In genomic region chrX:38271154-38271716, GRCh38 we compare ENCODE assay signal across 14 cellular contexts. TPM values are rescaled to one million over a fixed set of nuclear protein-coding genes. Genes with fewer than 3 reads are reported as not detected.
DNase-seq lines count a peak whose midpoint lies in the region; ATAC-seq, FAIRE-seq and TF ChIP-seq lines count a peak whose summit lies in the region.
"Had no signal": no experiment of that assay in that cellular context is flagged by ENCODE, and none has a peak within 500 bp of the region (broad histone marks: within the 10 kb centered on the region; RNA-seq: fewer than 3 reads in every experiment).

No MANE protein-coding gene starts in this region.

- H4K20me1 ChIP-seq in SK-N-SH (ENCODE audit: insufficient read depth) = no peaks in the 10 kb centered on the region

- no peak overlapping the region for H3K27ac ChIP-seq in SK-N-SH (ENCODE audit: low read depth in 2 of 2, low read length in 1 of 2)
- no peak overlapping the region for H3K27ac ChIP-seq in colonic mucosa
- H3K27ac ChIP-seq in ascending aorta = no peak overlapping the region
- H3K27ac ChIP-seq: adrenal gland had no signal

- no peak overlapping the region for H3K4me2 ChIP-seq in SK-N-SH

- no peak for TF ChIP-seq POLR2A in H54 (IDR thresholded peaks at IDR 0.05; ENCODE audit: low read depth, low read length)

- no peak overlapping the region for H3K27ac Mint-ChIP-seq in stimulated activated naive B cell treated with anti-CD40 and anti-IgM and Interleukin-4, amounts not matched to agents 10 μg/mL and 1 μg/mL and 100 μg/mL, for 72 hours
- H3K27ac Mint-ChIP-seq: naive thymus-derived CD4-positive, alpha-beta T cell had no signal

- TF ChIP-seq RAD21 in SK-N-SH (IDR thresholded peaks at IDR 0.05; ENCODE audit: low read length) = no peak

- peaks cover 0 to 1% of the 10 kb centered on the region in 2 donors for H3K9me3 Mint-ChIP-seq in stimulated activated naive B cell treated with anti-CD40 and anti-IgM and Interleukin-4, amounts not matched to agents 10 μg/mL and 1 μg/mL and 100 μg/mL, for 72 hours
- H3K9me3 Mint-ChIP-seq: naive thymus-derived CD4-positive, alpha-beta T cell; stimulated activated naive CD8-positive, alpha-beta T cell treated with anti-CD3 and anti-CD28 coated beads, Interleukin-15, amount 100 ng/mL, for 72 hours had no signal

- 0 out of 2 replicates have a peak overlapping the region, but pooled peaks have one; percentile 19 for H2AFZ ChIP-seq in SK-N-SH (ENCODE audit: low read depth)

- H3K27me3 ChIP-seq in SK-N-SH (ENCODE audit: insufficient read depth) (no peaks in the 10 kb centered on the region; the same call in 1 of the 2 replicates), colonic mucosa (no peaks in the 10 kb centered on the region), ascending aorta (no peaks in the 10 kb centered on the region)

- FAIRE-seq in H54 (lab: Jason Lieb, UNC) = no peak
- FAIRE-seq: G401.6 had no signal

- H3K9me2 ChIP-seq in SK-N-SH = no peaks in the 10 kb centered on the region

- TF ChIP-seq CTCF in SK-N-SH (IDR thresholded peaks at IDR 0.05) (no peak), colonic mucosa (IDR thresholded peaks at IDR 0.05) (no peak), ascending aorta (IDR thresholded peaks at IDR 0.05) (no peak)

- peaks cover 5% of the 10 kb centered on the region for H3F3A ChIP-seq in SK-N-SH (replicated peaks; ENCODE audit: insufficient read depth)

- ATAC-seq in SK-N-SH treated with all-trans-retinoic acid at 6 μM for 48 hours (no peak), GM21825 (IDR thresholded peaks at IDR 0.05; ENCODE audit: unreplicated experiment) (peak; percentile 54), HG03457 (IDR thresholded peaks at IDR 0.05; ENCODE audit: unreplicated experiment) (peak; percentile 50)
- ATAC-seq in stimulated activated naive B cell treated with anti-CD40 and anti-IgM and Interleukin-4, amounts not matched to agents 10 μg/mL and 1 μg/mL and 100 μg/mL, for 72 hours (replicated peaks) = peak; percentile 70 to 79
- ATAC-seq: naive thymus-derived CD4-positive, alpha-beta T cell; stimulated activated naive CD8-positive, alpha-beta T cell treated with anti-CD3 and anti-CD28 coated beads, Interleukin-15, amount 100 ng/mL, for 72 hours had no signal

- H3K4me3 ChIP-seq in SK-N-SH (ENCODE audit: low read depth in 2 of 2, low read length in 1 of 2) = no peak overlapping the region
- no peak overlapping the region for H3K4me3 ChIP-seq in colonic mucosa
- H3K4me3 ChIP-seq in ascending aorta = no peak overlapping the region
- H3K4me3 ChIP-seq: adrenal gland had no signal

- H3K27me3 Mint-ChIP-seq in stimulated activated naive B cell treated with anti-CD40 and anti-IgM and Interleukin-4, amounts not matched to agents 10 μg/mL and 1 μg/mL and 100 μg/mL, for 72 hours = no peaks in the 10 kb centered on the region
- H3K27me3 Mint-ChIP-seq: naive thymus-derived CD4-positive, alpha-beta T cell; stimulated activated naive CD8-positive, alpha-beta T cell treated with anti-CD3 and anti-CD28 coated beads, Interleukin-15, amount 100 ng/mL, for 72 hours had no signal

- H3K36me3 ChIP-seq in SK-N-SH (replicated peaks in 1 of 2; ENCODE audit: control insufficient read depth in 1 of 2, insufficient read depth in 2 of 2, low read length in 1 of 2) (no peaks in the 10 kb centered on the region), colonic mucosa (no peaks in the 10 kb centered on the region), ascending aorta (no peaks in the 10 kb centered on the region)
- H3K36me3 ChIP-seq: adrenal gland had no signal

- H3K9me3 ChIP-seq in SK-N-SH (no peaks in the 10 kb centered on the region), colonic mucosa (no peaks in the 10 kb centered on the region), ascending aorta (no peaks in the 10 kb centered on the region)
- H3K9me3 ChIP-seq: adrenal gland had no signal

- POLR2A ChIA-PET in SK-N-SH (lab: Yijun Ruan, JAX) = no interaction called here

- H3K4me1 Mint-ChIP-seq in stimulated activated naive B cell treated with anti-CD40 and anti-IgM and Interleukin-4, amounts not matched to agents 10 μg/mL and 1 μg/mL and 100 μg/mL, for 72 hours = peaks cover 7 to 18% of the 10 kb centered on the region in 2 donors
- H3K4me1 Mint-ChIP-seq: stimulated activated naive CD8-positive, alpha-beta T cell treated with anti-CD3 and anti-CD28 coated beads, Interleukin-15, amount 100 ng/mL, for 72 hours had no signal

- H3K4me1 ChIP-seq in SK-N-SH (ENCODE audit: control insufficient read depth in 1 of 2, insufficient read depth in 2 of 2, low read depth in 1 of 2, low read length in 1 of 2) (no peaks in the 10 kb centered on the region; a peak in 1 of 4 replicates), colonic mucosa (no peaks in the 10 kb centered on the region), ascending aorta (no peaks in the 10 kb centered on the region)

- no peak overlapping the region for H3K4me3 Mint-ChIP-seq in stimulated activated naive B cell treated with anti-CD40 and anti-IgM and Interleukin-4, amounts not matched to agents 10 μg/mL and 1 μg/mL and 100 μg/mL, for 72 hours
- H3K4me3 Mint-ChIP-seq: naive thymus-derived CD4-positive, alpha-beta T cell; stimulated activated naive CD8-positive, alpha-beta T cell treated with anti-CD3 and anti-CD28 coated beads, Interleukin-15, amount 100 ng/mL, for 72 hours had no signal

- H3K36me3 Mint-ChIP-seq in stimulated activated naive B cell treated with anti-CD40 and anti-IgM and Interleukin-4, amounts not matched to agents 10 μg/mL and 1 μg/mL and 100 μg/mL, for 72 hours = peaks cover 2 to 14% of the 10 kb centered on the region in 2 donors

- CTCF ChIA-PET in SK-N-SH (lab: Yijun Ruan, JAX) = interaction anchor here (0.7 to 1.6 kb wide), 4 partner anchors 10 to 534 kb away, joined by 3 to 5 read pairs (median 3); no protein-coding TSS in a partner anchor

- DNase-seq in SK-N-SH (no peak), H54 (ENCODE audit: insufficient read length, low spot score) (no peak), colonic mucosa (no peak), ascending aorta (ENCODE audit: low spot score in 2 of 2) (no peak)
- DNase-seq in stimulated activated naive B cell treated with anti-CD40 and anti-IgM and Interleukin-4, amounts not matched to agents 10 μg/mL and 1 μg/mL and 100 μg/mL, for 72 hours = no peak
- DNase-seq: activated CD4-positive, alpha-beta T cell treated with anti-CD3 and anti-CD28 coated beads, Interleukin-2, amount 50 U/mL, for 4 hours; adrenal gland; naive thymus-derived CD4-positive, alpha-beta T cell; NCI-H187 treated with DMSO at 0.1 percent for 48 hours; stimulated activated naive CD8-positive, alpha-beta T cell treated with anti-CD3 and anti-CD28 coated beads, Interleukin-15, amount 100 ng/mL, for 72 hours had no signal

- no peak for TF ChIP-seq EP300 in SK-N-SH (IDR thresholded peaks at IDR 0.05; ENCODE audit: borderline replicate concordance in 1 of 2, low read depth in 1 of 2, low read length in 1 of 2)

- H3K79me2 ChIP-seq in SK-N-SH (ENCODE audit: insufficient read depth) = no peaks in the 10 kb centered on the region

- no peak overlapping the region for H3K9ac ChIP-seq in SK-N-SH
- H3K9ac ChIP-seq in colonic mucosa (ENCODE audit: low read depth in 2 of 2, low read length in 2 of 2) = no peak overlapping the region

- intact Hi-C loops in colonic mucosa (cut with DNase I) = no loop called here
- intact Hi-C loops in ascending aorta (cut with DNase I) = no loop called here

TF ChIP-seq in SK-N-SH, 30 proteins besides CTCF, POLR2A, EP300 and RAD21 (continues in another document):
- TF ChIP-seq NRF1 (IDR thresholded peaks at IDR 0.05; ENCODE audit: low read depth, low read length) (no peak), SIN3A (IDR thresholded peaks at IDR 0.05; ENCODE audit: borderline replicate concordance, low read depth, low read length) (no peak), MAX (IDR thresholded peaks at IDR 0.05; ENCODE audit: low read depth) (no peak), MXI1 (IDR thresholded peaks at IDR 0.05; ENCODE audit: low read depth, low read length) (no peak), GABPA (IDR thresholded peaks at IDR 0.05; ENCODE audit: low read depth) (no peak), USF1 (IDR thresholded peaks at IDR 0.05; ENCODE audit: borderline replicate concordance, low read depth) (no peak)

TF ChIP-seq in SK-N-SH treated with all-trans-retinoic acid at 6 μM for 48 hours, 23 proteins besides CTCF, POLR2A, EP300 and RAD21:
- TF ChIP-seq ZC3H10 (CRISPR knock-in tag; IDR thresholded peaks at IDR 0.05) = no peak
- no peak for TF ChIP-seq ZNF565 (CRISPR knock-in tag; conservative IDR thresholded peaks at IDR 0.05; ENCODE audit: low read depth)

RNA-seq across cellular contexts. Expression of gene SRPX, which starts 50.6 kb away (rescaled TPM):
- 85.5 and 124 TPM in 2 replicates for polyA plus RNA-seq in SK-N-SH (2012; rRNA removed)
- 105 and 136 TPM in 2 replicates for polyA plus RNA-seq in SK-N-SH (2012; cell fraction: cytosol; rRNA removed)
- polyA plus RNA-seq in SK-N-SH (2012; cell fraction: nucleus; rRNA removed) = 55.7 and 81.8 TPM in 2 replicates
- total RNA-seq in colonic mucosa = 10 to 100 TPM in 1 of 2 donors, 1 to 10 TPM in 1; 7.6 to 15.9 TPM
- 139 TPM for total RNA-seq in ascending aorta
- total RNA-seq: naive thymus-derived CD4-positive, alpha-beta T cell had no signal
- polyA plus RNA-seq: naive thymus-derived CD4-positive, alpha-beta T cell had no signal

RNA-seq across cellular contexts. Expression of gene RPGR, which starts 56.1 kb away (rescaled TPM):
- 1.2 and 3.0 TPM in 2 replicates for polyA plus RNA-seq in SK-N-SH (2012; rRNA removed)
- polyA plus RNA-seq in SK-N-SH (2012; cell fraction: cytosol; rRNA removed) = 2.0 and 2.5 TPM in 2 replicates
- 2.1 and 4.5 TPM in 2 replicates for polyA plus RNA-seq in SK-N-SH (2012; cell fraction: nucleus; rRNA removed)
- total RNA-seq in colonic mucosa (1 to 10 TPM; 8.3 to 9.8 TPM), ascending aorta (12.0 TPM)
